ENCODE assay signal across 8 cellular contexts in genomic region chr14:64541971-64542838, GRCh38. TPM values are rescaled to one million over a fixed set of nuclear protein-coding genes. Genes with fewer than 3 reads are reported as not detected.
DNase-seq lines count a peak whose midpoint lies in the region; ATAC-seq and TF ChIP-seq lines count a peak whose summit lies in the region.

No MANE protein-coding gene starts in this region.

- TF ChIP-seq CTCF in heart right ventricle (IDR thresholded peaks at IDR 0.05) = no peak
- no peak for TF ChIP-seq CTCF in colonic mucosa (IDR thresholded peaks at IDR 0.05)
- no peak for TF ChIP-seq CTCF in vagina (IDR thresholded peaks at IDR 0.05)

- H3K36me3 ChIP-seq in heart right ventricle (no peaks in the 10 kb centered on the region), colonic mucosa (no peaks in the 10 kb centered on the region), mucosa of rectum (ENCODE audit: control insufficient read depth in 2 of 2, insufficient read depth in 2 of 2, low read length in 2 of 2) (no peaks in the 10 kb centered on the region), vagina (no peaks in the 10 kb centered on the region)

- DNase-seq in heart right ventricle (no peak), left cardiac atrium (no peak), colonic mucosa (no peak), vagina (ENCODE audit: extremely low spot score in 2 of 2) (no peak), hepatic stellate cell (ENCODE audit: low spot score) (no peak)

- TF ChIP-seq POLR2A in vagina (IDR thresholded peaks at IDR 0.05) = no peak

- ATAC-seq in heart right ventricle (no peak), left cardiac atrium (no peak), HG02870 (IDR thresholded peaks at IDR 0.05; ENCODE audit: unreplicated experiment) (no peak), HG02885 (IDR thresholded peaks at IDR 0.05; ENCODE audit: poor library complexity, unreplicated experiment) (no peak)

- peaks cover 0 to 13% (median 0%) of the 10 kb centered on the region in 11 donors for H3K9me3 ChIP-seq in heart right ventricle
- H3K9me3 ChIP-seq in colonic mucosa = no peaks in the 10 kb centered on the region
- H3K9me3 ChIP-seq in mucosa of rectum (ENCODE audit: control insufficient read depth in 2 of 2, low read length in 2 of 2) = peaks cover 0 to 3% of the 10 kb centered on the region in 2 donors
- H3K9me3 ChIP-seq in vagina = no peaks in the 10 kb centered on the region

- H3K4me1 ChIP-seq in heart right ventricle = peaks cover 0 to 35% (median 16%) of the 10 kb centered on the region in 9 donors
- H3K4me1 ChIP-seq in colonic mucosa = no peaks in the 10 kb centered on the region
- H3K4me1 ChIP-seq in mucosa of rectum (ENCODE audit: control insufficient read depth in 2 of 2, insufficient read depth in 2 of 2, low read length in 2 of 2) = peaks cover 13 to 16% of the 10 kb centered on the region in 2 donors
- peaks cover 19% of the 10 kb centered on the region for H3K4me1 ChIP-seq in vagina

- H3K9ac ChIP-seq in colonic mucosa (ENCODE audit: low read depth in 2 of 2, low read length in 2 of 2) (peak overlapping the region in 1 of 2 donors; percentile 12), mucosa of rectum (ENCODE audit: low read depth in 1 of 2, low read length in 2 of 2) (no peak overlapping the region)

- H3K27ac ChIP-seq in heart right ventricle (peak overlapping the region in 1 of 10 donors; percentile 15), colonic mucosa (no peak overlapping the region), mucosa of rectum (ENCODE audit: low read depth in 2 of 2, low read length in 2 of 2) (no peak overlapping the region), vagina (no peak overlapping the region)

- peak overlapping the region in 9 of 10 donors; percentile 21 to 75 (median 71) for H3K4me3 ChIP-seq in heart right ventricle
- peak overlapping the region; percentile 65 for H3K4me3 ChIP-seq in colonic mucosa
- peak overlapping the region; percentile 72 to 76 for H3K4me3 ChIP-seq in mucosa of rectum (ENCODE audit: low read length in 2 of 2)
- peak overlapping the region; percentile 50 to 56 for H3K4me3 ChIP-seq in vagina

- peaks cover 0 to 44% (median 4%) of the 10 kb centered on the region in 7 donors for H3K27me3 ChIP-seq in heart right ventricle
- no peaks in the 10 kb centered on the region for H3K27me3 ChIP-seq in colonic mucosa
- no peaks in the 10 kb centered on the region for H3K27me3 ChIP-seq in mucosa of rectum (ENCODE audit: control insufficient read depth in 2 of 2, insufficient read depth in 2 of 2, low read length in 2 of 2)
- no peaks in the 10 kb centered on the region for H3K27me3 ChIP-seq in vagina

- intact Hi-C loops in heart right ventricle (cut with DNase I) = loop anchor here in 9 of 10 donors (2.0 to 10.0 kb wide), 4 partner anchors 93 to 233 kb away; no protein-coding TSS in a partner anchor
- intact Hi-C loops in left cardiac atrium (cut with DNase I) = loop anchor here in 1 of 2 donors (5.0 kb wide), 1 partner anchor 95 kb away; no protein-coding TSS in a partner anchor
- intact Hi-C loops in colonic mucosa (cut with DNase I) = loop anchor here (2.0 kb wide), 1 partner anchor 95 kb away; no protein-coding TSS in a partner anchor
- intact Hi-C loops in vagina (cut with DNase I) = no loop called here

- 8 to 11% methylated on average over 61 of the region's 61 CpGs for WGBS in heart right ventricle, 2 donors

RNA-seq across cellular contexts. Expression of gene HSPA2, which starts 1.7 kb away (rescaled TPM):
- total RNA-seq in heart right ventricle = 10 to 100 TPM in 9 of 10 donors, 1 to 10 TPM in 1; 9.4 to 77.6 (median 34.8) TPM
- polyA plus RNA-seq in heart right ventricle = 10 to 100 TPM in 1 of 2 donors, 1 to 10 TPM in 1; 2.6 to 10.3 TPM
- total RNA-seq in left cardiac atrium = 10 to 100 TPM; 29.8 to 54.2 TPM
- 10 to 100 TPM; 21.6 to 66.1 TPM for total RNA-seq in colonic mucosa
- 47.4 TPM for total RNA-seq in vagina

RNA-seq across cellular contexts. Expression of gene PPP1R36, which starts 7.6 kb away (rescaled TPM):
- under 1 TPM in 8 of 10 donors, not detected in 2; 0.20 to 0.85 (median 0.49) TPM for total RNA-seq in heart right ventricle
- under 1 TPM; 0.07 to 0.59 TPM for polyA plus RNA-seq in heart right ventricle
- total RNA-seq in left cardiac atrium = under 1 TPM; 0.38 to 0.47 TPM
- 1 to 10 TPM; 2.2 to 5.0 TPM for total RNA-seq in colonic mucosa
- total RNA-seq in vagina = not detected

RNA-seq across cellular contexts. Expression of gene ZBTB1, which starts 37.6 kb away (rescaled TPM):
- 10 to 100 TPM; 17.4 to 26.4 (median 20.6) TPM for total RNA-seq in heart right ventricle
- 10 to 100 TPM in 1 of 2 donors, 1 to 10 TPM in 1; 5.6 to 26.0 TPM for polyA plus RNA-seq in heart right ventricle
- total RNA-seq in left cardiac atrium = 10 to 100 TPM; 23.2 to 23.7 TPM
- total RNA-seq in colonic mucosa = 10 to 100 TPM; 26.2 to 32.7 TPM
- total RNA-seq in vagina = 48.9 TPM

RNA-seq across cellular contexts. Expression of gene ZBTB25, which starts 38.6 kb away (rescaled TPM):
- 10 to 100 TPM; 17.4 to 24.7 (median 21.2) TPM for total RNA-seq in heart right ventricle
- polyA plus RNA-seq in heart right ventricle = 10 to 100 TPM in 1 of 2 donors, 1 to 10 TPM in 1; 3.0 to 13.5 TPM
- 10 to 100 TPM; 10.6 to 11.9 TPM for total RNA-seq in left cardiac atrium
- 1 to 10 TPM; 5.6 to 6.1 TPM for total RNA-seq in colonic mucosa
- 11.3 TPM for total RNA-seq in vagina
